Comparison of ENCODE assay signal across 2 cellular contexts in genomic region chr19:1134431-1134830, GRCh38.
TF ChIP-seq lines count a peak whose summit lies in the region.

No MANE protein-coding gene starts in this region.

TF ChIP-seq in liver, 16 proteins besides CTCF, POLR2A, EP300 and RAD21:
- TF ChIP-seq SP1 (IDR thresholded peaks at IDR 0.05) (no peak), NR2F2 (IDR thresholded peaks at IDR 0.05) (peak; percentile 53)

TF ChIP-seq in HepG2, 621 proteins besides CTCF, POLR2A, EP300 and RAD21:
- TF ChIP-seq HCFC1 (IDR thresholded peaks at IDR 0.05; ENCODE audit: low read depth, low read length) (no peak), ZSCAN25 (CRISPR knock-in tag; IDR thresholded peaks at IDR 0.05) (no peak), RAD51 (IDR thresholded peaks at IDR 0.05; ENCODE audit: borderline replicate concordance) (no peak), XRCC5 (optimal IDR thresholded peaks at IDR 0.05; ENCODE audit: low read length) (no peak), SOX13 (IDR thresholded peaks at IDR 0.05) (no peak), SOX13 (CRISPR knock-in tag; conservative IDR thresholded peaks at IDR 0.05 in 1 of 2, IDR thresholded peaks at IDR 0.05 in 1 of 2) (no peak), CCDC6 (CRISPR knock-in tag; IDR thresholded peaks at IDR 0.05) (no peak), HDAC6 (IDR thresholded peaks at IDR 0.05; ENCODE audit: low read depth, low read length) (no peak), HHEX (CRISPR knock-in tag; IDR thresholded peaks at IDR 0.05) (no peak), ZNF850 (CRISPR knock-in tag; conservative IDR thresholded peaks at IDR 0.05) (no peak), CC2D1A (CRISPR knock-in tag; IDR thresholded peaks at IDR 0.05) (no peak), PITX1 (CRISPR knock-in tag; IDR thresholded peaks at IDR 0.05) (no peak), ZNF629 (CRISPR knock-in tag; conservative IDR thresholded peaks at IDR 0.05) (no peak), MNT (IDR thresholded peaks at IDR 0.05) (no peak), ZNF17 (CRISPR knock-in tag; IDR thresholded peaks at IDR 0.05) (no peak), KLF6 (CRISPR knock-in tag; IDR thresholded peaks at IDR 0.05) (no peak), ZNF30 (CRISPR knock-in tag; IDR thresholded peaks at IDR 0.05) (no peak)
